ENCODE assay signal across 1 cellular context in the genomic region with DNA sequence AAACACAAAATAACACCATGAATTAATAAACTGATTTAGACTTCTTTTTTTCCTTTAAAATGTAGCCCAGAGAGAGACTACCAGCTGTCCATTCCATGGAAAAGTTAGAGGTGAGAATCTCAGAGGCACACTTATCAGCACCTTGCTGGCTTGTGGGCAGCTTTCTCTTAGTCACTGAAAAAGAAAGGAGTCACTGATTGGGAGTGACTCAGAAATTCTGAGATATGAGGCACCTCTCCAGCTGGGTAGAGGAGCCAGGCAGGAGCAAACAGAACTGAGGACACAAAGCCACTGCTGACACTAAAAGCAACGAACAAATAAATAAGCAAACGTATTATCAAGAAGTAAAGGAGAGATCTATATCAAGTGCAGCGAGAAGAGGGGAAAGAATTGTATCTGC.
TF ChIP-seq lines count a peak whose summit lies in the region.

No MANE protein-coding gene starts in this region.

TF ChIP-seq in K562, 482 proteins besides CTCF, POLR2A, EP300 and RAD21 (continued from another document):
- TF ChIP-seq, protein P1, sequence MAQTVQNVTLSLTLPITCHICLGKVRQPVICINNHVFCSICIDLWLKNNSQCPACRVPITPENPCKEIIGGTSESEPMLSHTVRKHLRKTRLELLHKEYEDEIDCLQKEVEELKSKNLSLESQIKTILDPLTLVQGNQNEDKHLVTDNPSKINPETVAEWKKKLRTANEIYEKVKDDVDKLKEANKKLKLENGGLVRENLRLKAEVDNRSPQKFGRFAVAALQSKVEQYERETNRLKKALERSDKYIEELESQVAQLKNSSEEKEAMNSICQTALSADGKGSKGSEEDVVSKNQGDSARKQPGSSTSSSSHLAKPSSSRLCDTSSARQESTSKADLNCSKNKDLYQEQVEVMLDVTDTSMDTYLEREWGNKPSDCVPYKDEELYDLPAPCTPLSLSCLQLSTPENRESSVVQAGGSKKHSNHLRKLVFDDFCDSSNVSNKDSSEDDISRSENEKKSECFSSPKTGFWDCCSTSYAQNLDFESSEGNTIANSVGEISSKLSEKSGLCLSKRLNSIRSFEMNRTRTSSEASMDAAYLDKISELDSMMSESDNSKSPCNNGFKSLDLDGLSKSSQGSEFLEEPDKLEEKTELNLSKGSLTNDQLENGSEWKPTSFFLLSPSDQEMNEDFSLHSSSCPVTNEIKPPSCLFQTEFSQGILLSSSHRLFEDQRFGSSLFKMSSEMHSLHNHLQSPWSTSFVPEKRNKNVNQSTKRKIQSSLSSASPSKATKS (CRISPR knock-in tag; IDR thresholded peaks at IDR 0.05): no peak
- TF ChIP-seq CBFA2T2 (conservative IDR thresholded peaks at IDR 0.05): peak; percentile 50
- TF ChIP-seq CBFA2T3 (IDR thresholded peaks at IDR 0.05): peak; percentile 62
- TF ChIP-seq, protein P2, sequence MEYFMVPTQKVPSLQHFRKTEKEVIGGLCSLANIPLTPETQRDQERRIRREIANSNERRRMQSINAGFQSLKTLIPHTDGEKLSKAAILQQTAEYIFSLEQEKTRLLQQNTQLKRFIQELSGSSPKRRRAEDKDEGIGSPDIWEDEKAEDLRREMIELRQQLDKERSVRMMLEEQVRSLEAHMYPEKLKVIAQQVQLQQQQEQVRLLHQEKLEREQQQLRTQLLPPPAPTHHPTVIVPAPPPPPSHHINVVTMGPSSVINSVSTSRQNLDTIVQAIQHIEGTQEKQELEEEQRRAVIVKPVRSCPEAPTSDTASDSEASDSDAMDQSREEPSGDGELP (CRISPR knock-in tag; IDR thresholded peaks at IDR 0.05; ENCODE audit: borderline replicate concordance): peak; percentile 40; the same call in 1 of the 2 replicates
- peak; percentile 87 for TF ChIP-seq FOSL1 (tag; conservative IDR thresholded peaks at IDR 0.05)
- no peak for TF ChIP-seq ZKSCAN3 (CRISPR knock-in tag; IDR thresholded peaks at IDR 0.05)
- TF ChIP-seq, protein P3, sequence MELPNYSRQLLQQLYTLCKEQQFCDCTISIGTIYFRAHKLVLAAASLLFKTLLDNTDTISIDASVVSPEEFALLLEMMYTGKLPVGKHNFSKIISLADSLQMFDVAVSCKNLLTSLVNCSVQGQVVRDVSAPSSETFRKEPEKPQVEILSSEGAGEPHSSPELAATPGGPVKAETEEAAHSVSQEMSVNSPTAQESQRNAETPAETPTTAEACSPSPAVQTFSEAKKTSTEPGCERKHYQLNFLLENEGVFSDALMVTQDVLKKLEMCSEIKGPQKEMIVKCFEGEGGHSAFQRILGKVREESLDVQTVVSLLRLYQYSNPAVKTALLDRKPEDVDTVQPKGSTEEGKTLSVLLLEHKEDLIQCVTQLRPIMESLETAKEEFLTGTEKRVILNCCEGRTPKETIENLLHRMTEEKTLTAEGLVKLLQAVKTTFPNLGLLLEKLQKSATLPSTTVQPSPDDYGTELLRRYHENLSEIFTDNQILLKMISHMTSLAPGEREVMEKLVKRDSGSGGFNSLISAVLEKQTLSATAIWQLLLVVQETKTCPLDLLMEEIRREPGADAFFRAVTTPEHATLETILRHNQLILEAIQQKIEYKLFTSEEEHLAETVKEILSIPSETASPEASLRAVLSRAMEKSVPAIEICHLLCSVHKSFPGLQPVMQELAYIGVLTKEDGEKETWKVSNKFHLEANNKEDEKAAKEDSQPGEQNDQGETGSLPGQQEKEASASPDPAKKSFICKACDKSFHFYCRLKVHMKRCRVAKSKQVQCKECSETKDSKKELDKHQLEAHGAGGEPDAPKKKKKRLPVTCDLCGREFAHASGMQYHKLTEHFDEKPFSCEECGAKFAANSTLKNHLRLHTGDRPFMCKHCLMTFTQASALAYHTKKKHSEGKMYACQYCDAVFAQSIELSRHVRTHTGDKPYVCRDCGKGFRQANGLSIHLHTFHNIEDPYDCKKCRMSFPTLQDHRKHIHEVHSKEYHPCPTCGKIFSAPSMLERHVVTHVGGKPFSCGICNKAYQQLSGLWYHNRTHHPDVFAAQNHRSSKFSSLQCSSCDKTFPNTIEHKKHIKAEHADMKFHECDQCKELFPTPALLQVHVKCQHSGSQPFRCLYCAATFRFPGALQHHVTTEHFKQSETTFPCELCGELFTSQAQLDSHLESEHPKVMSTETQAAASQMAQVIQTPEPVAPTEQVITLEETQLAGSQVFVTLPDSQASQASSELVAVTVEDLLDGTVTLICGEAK (IDR thresholded peaks at IDR 0.05): no peak
- TF ChIP-seq, protein P3 (CRISPR knock-in tag; IDR thresholded peaks at IDR 0.05): no peak
- TF ChIP-seq, protein P4, sequence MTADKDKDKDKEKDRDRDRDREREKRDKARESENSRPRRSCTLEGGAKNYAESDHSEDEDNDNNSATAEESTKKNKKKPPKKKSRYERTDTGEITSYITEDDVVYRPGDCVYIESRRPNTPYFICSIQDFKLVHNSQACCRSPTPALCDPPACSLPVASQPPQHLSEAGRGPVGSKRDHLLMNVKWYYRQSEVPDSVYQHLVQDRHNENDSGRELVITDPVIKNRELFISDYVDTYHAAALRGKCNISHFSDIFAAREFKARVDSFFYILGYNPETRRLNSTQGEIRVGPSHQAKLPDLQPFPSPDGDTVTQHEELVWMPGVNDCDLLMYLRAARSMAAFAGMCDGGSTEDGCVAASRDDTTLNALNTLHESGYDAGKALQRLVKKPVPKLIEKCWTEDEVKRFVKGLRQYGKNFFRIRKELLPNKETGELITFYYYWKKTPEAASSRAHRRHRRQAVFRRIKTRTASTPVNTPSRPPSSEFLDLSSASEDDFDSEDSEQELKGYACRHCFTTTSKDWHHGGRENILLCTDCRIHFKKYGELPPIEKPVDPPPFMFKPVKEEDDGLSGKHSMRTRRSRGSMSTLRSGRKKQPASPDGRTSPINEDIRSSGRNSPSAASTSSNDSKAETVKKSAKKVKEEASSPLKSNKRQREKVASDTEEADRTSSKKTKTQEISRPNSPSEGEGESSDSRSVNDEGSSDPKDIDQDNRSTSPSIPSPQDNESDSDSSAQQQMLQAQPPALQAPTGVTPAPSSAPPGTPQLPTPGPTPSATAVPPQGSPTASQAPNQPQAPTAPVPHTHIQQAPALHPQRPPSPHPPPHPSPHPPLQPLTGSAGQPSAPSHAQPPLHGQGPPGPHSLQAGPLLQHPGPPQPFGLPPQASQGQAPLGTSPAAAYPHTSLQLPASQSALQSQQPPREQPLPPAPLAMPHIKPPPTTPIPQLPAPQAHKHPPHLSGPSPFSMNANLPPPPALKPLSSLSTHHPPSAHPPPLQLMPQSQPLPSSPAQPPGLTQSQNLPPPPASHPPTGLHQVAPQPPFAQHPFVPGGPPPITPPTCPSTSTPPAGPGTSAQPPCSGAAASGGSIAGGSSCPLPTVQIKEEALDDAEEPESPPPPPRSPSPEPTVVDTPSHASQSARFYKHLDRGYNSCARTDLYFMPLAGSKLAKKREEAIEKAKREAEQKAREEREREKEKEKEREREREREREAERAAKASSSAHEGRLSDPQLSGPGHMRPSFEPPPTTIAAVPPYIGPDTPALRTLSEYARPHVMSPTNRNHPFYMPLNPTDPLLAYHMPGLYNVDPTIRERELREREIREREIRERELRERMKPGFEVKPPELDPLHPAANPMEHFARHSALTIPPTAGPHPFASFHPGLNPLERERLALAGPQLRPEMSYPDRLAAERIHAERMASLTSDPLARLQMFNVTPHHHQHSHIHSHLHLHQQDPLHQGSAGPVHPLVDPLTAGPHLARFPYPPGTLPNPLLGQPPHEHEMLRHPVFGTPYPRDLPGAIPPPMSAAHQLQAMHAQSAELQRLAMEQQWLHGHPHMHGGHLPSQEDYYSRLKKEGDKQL (CRISPR knock-in tag; IDR thresholded peaks at IDR 0.05; ENCODE audit: borderline replicate concordance): no peak
TF ChIP-seq in K562: peak in this region for 11.
